27 cellular contexts compared by ENCODE assay signal in genomic region chr22:24867327-24868022, GRCh38.
"Had no signal": no experiment of that assay in that cellular context is flagged by ENCODE, and none has a peak within 500 bp of the region (broad histone marks: within the 10 kb centered on the region; RNA-seq: fewer than 3 reads in every experiment).

No MANE protein-coding gene starts in this region.

- H3K36me3 ChIP-seq: spleen, transverse colon, uterus, WERI-Rb-1 had no signal

- H3K4me1 ChIP-seq: parathyroid adenoma, psoas muscle, spleen, testis, transverse colon, uterus had no signal

- H3K9me3 ChIP-seq: psoas muscle, spleen, testis, transverse colon, uterus had no signal

- H3K27me3 ChIP-seq: testis, transverse colon, uterus had no signal

- DNase-seq: activated CD4-positive, alpha-beta T cell treated with anti-CD3 and anti-CD28 coated beads for 48 hours; activated CD4-positive, alpha-beta T cell treated with anti-CD3 and anti-CD28 coated beads, Interleukin-2, amount 50 U/mL, for 48 hours; activated CD8-positive, alpha-beta memory T cell treated with anti-CD3 and anti-CD28 coated beads for 24 hours; activated effector memory CD4-positive, alpha-beta T cell treated with Interleukin-2 at 50 U/mL for 16 hours; activated naive CD4-positive, alpha-beta T cell treated with Interleukin-2 at 50 U/mL for 16 hours; effector CD8-positive, alpha-beta T cell; hippocampal formation; left cardiac atrium; midbrain; naive thymus-derived CD4-positive, alpha-beta T cell; psoas muscle; spleen; stimulated activated CD4-positive, alpha-beta T cell treated with anti-CD3 and anti-CD28 coated beads, Interleukin-2, amount 100 ng/mL, for 48 hours; stimulated activated naive CD8-positive, alpha-beta T cell treated with anti-CD3 and anti-CD28 coated beads, Interleukin-15, Interleukin-2, amounts not matched to agents 100 U/mL and 50 U/mL, for 24 hours; testis; transverse colon; uterus; WERI-Rb-1 had no signal

- FAIRE-seq: bronchial epithelial cell, colon, endometrium, frontal cortex, keratinocyte, TTC549 had no signal

- ATAC-seq: activated CD4-positive, CD25-positive, alpha-beta regulatory T cell treated with anti-CD3 and anti-CD28 coated beads, Interleukin-2, amount 50 U/mL, for 24 hours; naive thymus-derived CD4-positive, alpha-beta T cell; stimulated activated naive CD8-positive, alpha-beta T cell treated with anti-CD3 and anti-CD28 coated beads, Interleukin-15, Interleukin-2, amounts not matched to agents 100 U/mL and 50 U/mL, for 24 hours had no signal

- H3K27ac ChIP-seq: epithelial cell of prostate, parathyroid adenoma, psoas muscle, spleen, testis, transverse colon, uterus, WERI-Rb-1 had no signal

- H3K4me3 ChIP-seq: psoas muscle, spleen, testis, transverse colon, uterus had no signal
